8 cellular contexts compared by ENCODE assay signal in genomic region chr7:150514748-150515222, GRCh38. TPM values are rescaled to one million over a fixed set of nuclear protein-coding genes. Genes with fewer than 3 reads are reported as not detected.
DNase-seq lines count a peak whose midpoint lies in the region; ATAC-seq and TF ChIP-seq lines count a peak whose summit lies in the region.

TSS of gene GIMAP7 (plus strand) at chr7:150514872. CDS start at chr7:150519975, 5,103 bp downstream.

- H3K4me1 ChIP-seq in right lobe of liver, result no peaks in the 10 kb centered on the region

- TF ChIP-seq CTCF in GM13976 (IDR thresholded peaks at IDR 0.05; ENCODE audit: borderline replicate concordance, control extremely low read depth, extremely low read depth, insufficient read depth, missing control alignments), result no peak
- no peak for TF ChIP-seq CTCF in right lobe of liver (IDR thresholded peaks at IDR 0.05)
- no peak for TF ChIP-seq CTCF in subcutaneous adipose tissue (IDR thresholded peaks at IDR 0.05; ENCODE audit: low read depth)

- 31% methylated on average over 3 of the region's 3 CpGs for WGBS in right lobe of liver (ENCODE audit: insufficient coverage, low coverage, low lambda C conversion rate, missing lambda C conversion rate)

- no peaks in the 10 kb centered on the region for H3K27me3 ChIP-seq in right lobe of liver

- no peaks in the 10 kb centered on the region for H3K36me3 ChIP-seq in right lobe of liver

- ATAC-seq in HG03097 (IDR thresholded peaks at IDR 0.05; ENCODE audit: low FRiP score, unreplicated experiment), result peak; percentile 65
- peak; percentile 71 to 81 (median 74) for ATAC-seq in right lobe of liver

- peak within 1 kb of the TSS; percentile 96 for H3K4me3 Mint-ChIP-seq in activated T-helper 1 cell treated with anti-CD3 and anti-CD28 coated beads, Interleukin-12 subunit alpha, Interleukin-12 subunit beta, Interleukin-2, Interleukin-4 antibody, amounts not matched to agents 30 ng/mL and 10 ng/mL and 1 ng/mL, durations not matched to agents 14 hours and 24 hours and 36 hours

- intact Hi-C loops in activated T-helper 1 cell treated with anti-CD3 and anti-CD28 coated beads, Interleukin-12 subunit alpha, Interleukin-12 subunit beta, Interleukin-2, Interleukin-4 antibody, amounts not matched to agents 30 ng/mL and 10 ng/mL and 1 ng/mL, durations not matched to agents 14 hours and 24 hours and 36 hours (cut with micrococcal nuclease), result loop anchor here (1.0 to 2.0 kb wide), 7 partner anchors 33 to 240 kb away; partner anchors contain the start of gene GIMAP5
- intact Hi-C loops in right lobe of liver (cut with DNase I), result no loop called here

- H3K4me3 ChIP-seq in right lobe of liver, result peak within 1 kb of the TSS; percentile 29 to 44 (median 40)

- peak within 1 kb of the TSS; percentile 52 to 83 (median 56) for H3K27ac ChIP-seq in right lobe of liver

- in situ Hi-C loops in GM13976 (cut with MboI; ENCODE audit: low sequenced_read_pairs, unreplicated experiment), result no loop called here

- peaks cover 65% of the 10 kb centered on the region for H3K4me1 Mint-ChIP-seq in activated T-helper 1 cell treated with anti-CD3 and anti-CD28 coated beads, Interleukin-12 subunit alpha, Interleukin-12 subunit beta, Interleukin-2, Interleukin-4 antibody, amounts not matched to agents 30 ng/mL and 10 ng/mL and 1 ng/mL, durations not matched to agents 14 hours and 24 hours and 36 hours (ENCODE audit: low read depth)

- no peak for TF ChIP-seq POLR2A in right lobe of liver (IDR thresholded peaks at IDR 0.05)

- peaks cover 12% of the 10 kb centered on the region for H3K9me3 Mint-ChIP-seq in activated T-helper 1 cell treated with anti-CD3 and anti-CD28 coated beads, Interleukin-12 subunit alpha, Interleukin-12 subunit beta, Interleukin-2, Interleukin-4 antibody, amounts not matched to agents 30 ng/mL and 10 ng/mL and 1 ng/mL, durations not matched to agents 14 hours and 24 hours and 36 hours

- no peaks in the 10 kb centered on the region for H3K27me3 Mint-ChIP-seq in activated T-helper 1 cell treated with anti-CD3 and anti-CD28 coated beads, Interleukin-12 subunit alpha, Interleukin-12 subunit beta, Interleukin-2, Interleukin-4 antibody, amounts not matched to agents 30 ng/mL and 10 ng/mL and 1 ng/mL, durations not matched to agents 14 hours and 24 hours and 36 hours (ENCODE audit: insufficient read depth)

- peaks cover 24% of the 10 kb centered on the region for H3K36me3 Mint-ChIP-seq in activated T-helper 1 cell treated with anti-CD3 and anti-CD28 coated beads, Interleukin-12 subunit alpha, Interleukin-12 subunit beta, Interleukin-2, Interleukin-4 antibody, amounts not matched to agents 30 ng/mL and 10 ng/mL and 1 ng/mL, durations not matched to agents 14 hours and 24 hours and 36 hours (ENCODE audit: low read depth)

- DNase-seq in GM13976 (ENCODE audit: low spot score), result peak; percentile 48
- peak; percentile 68 for DNase-seq in activated T-helper 1 cell treated with anti-CD3 and anti-CD28 coated beads, Interleukin-12 subunit alpha, Interleukin-12 subunit beta, Interleukin-2, Interleukin-4 antibody, amounts not matched to agents 30 ng/mL and 10 ng/mL and 1 ng/mL, durations not matched to agents 14 hours and 24 hours and 36 hours (ENCODE audit: low spot score)
- no peak for DNase-seq in right lobe of liver
- no peak for DNase-seq in occipital lobe (lab: John Stamatoyannopoulos, UW)
- no peak for DNase-seq in NCI-H1105 (lab: John Stamatoyannopoulos, UW)
- DNase-seq in SIG-M5 (lab: John Stamatoyannopoulos, UW), result no peak

- no peaks in the 10 kb centered on the region for H3K9me3 ChIP-seq in right lobe of liver

- H3K27ac Mint-ChIP-seq in activated T-helper 1 cell treated with anti-CD3 and anti-CD28 coated beads, Interleukin-12 subunit alpha, Interleukin-12 subunit beta, Interleukin-2, Interleukin-4 antibody, amounts not matched to agents 30 ng/mL and 10 ng/mL and 1 ng/mL, durations not matched to agents 14 hours and 24 hours and 36 hours, result peak within 1 kb of the TSS; percentile 98

RNA-seq across cellular contexts. Expression of gene GIMAP7, which starts in this region (rescaled TPM):
- total RNA-seq in activated T-helper 1 cell treated with anti-CD3 and anti-CD28 coated beads, Interleukin-12 subunit alpha, Interleukin-12 subunit beta, Interleukin-2, Interleukin-4 antibody, amounts not matched to agents 30 ng/mL and 10 ng/mL and 1 ng/mL, durations not matched to agents 14 hours and 24 hours and 36 hours, result 46.9 and 55.1 TPM in 2 replicates
- total RNA-seq in right lobe of liver (1 to 10 TPM; 2.6 to 9.1 (median 6.0) TPM), subcutaneous adipose tissue (10 to 100 TPM; 13.6 to 39.4 (median 23.4) TPM), occipital lobe (2.7 TPM)

Comparison
In these comparisons a context has a peak if more than half of its experiments do, and no peak if none do; other contexts are left out.
1. DNase-seq: peak in GM13976 (single experiment) and activated T-helper 1 cell treated with anti-CD3 and anti-CD28 coated beads, Interleukin-12 subunit alpha, Interleukin-12 subunit beta, Interleukin-2, Interleukin-4 antibody, amounts not matched to agents 30 ng/mL and 10 ng/mL and 1 ng/mL, durations not matched to agents 14 hours and 24 hours and 36 hours (single experiment); none in right lobe of liver (0 of 3), occipital lobe (single experiment), NCI-H1105 (single experiment) and SIG-M5 (single experiment).